ENCODE assay signal across 1 cellular context in the genomic region with DNA sequence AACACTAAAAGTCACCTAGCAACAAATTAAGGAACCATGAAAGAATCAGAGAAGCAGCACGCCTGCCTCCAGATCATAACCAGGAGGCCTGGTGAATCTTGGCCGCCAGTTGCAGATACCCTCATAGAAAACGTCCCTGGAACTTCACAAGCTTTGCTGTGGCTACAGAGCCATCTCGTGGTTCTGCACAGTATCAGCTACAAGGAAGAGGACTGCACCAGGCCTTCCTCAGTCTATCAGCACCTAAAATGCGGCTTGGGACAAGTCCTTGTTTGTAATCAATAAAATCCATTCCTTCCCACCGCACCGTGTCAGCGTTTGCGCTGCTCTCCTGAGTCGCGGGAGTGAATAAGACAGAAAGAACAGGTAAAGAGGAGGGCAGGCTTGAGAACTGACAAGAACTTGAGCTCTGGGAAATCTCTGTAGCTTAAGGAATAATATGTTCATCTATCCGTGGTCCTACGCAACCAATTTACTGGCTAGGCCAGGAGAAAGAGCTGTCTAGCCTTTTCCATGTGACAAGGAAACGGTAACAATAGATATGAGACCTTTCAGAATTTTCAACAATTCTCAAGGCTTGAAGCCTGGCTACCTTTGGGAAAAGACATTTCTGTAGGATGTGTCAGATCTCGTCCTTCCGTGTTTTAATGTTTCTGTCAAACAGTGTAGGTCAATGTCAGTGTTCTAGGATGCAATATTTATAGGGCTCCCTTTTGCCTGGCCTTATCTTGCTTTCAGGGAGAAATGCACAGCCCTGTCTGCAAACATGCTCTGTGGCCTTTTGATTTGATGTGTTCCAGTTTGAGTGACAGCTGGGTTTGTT.
TF ChIP-seq lines count a peak whose summit lies in the region.

No MANE protein-coding gene starts in this region.

TF ChIP-seq in Ishikawa, 13 proteins besides CTCF, POLR2A, EP300 and RAD21 (continued from another document):
- TF ChIP-seq ZBTB7A (IDR thresholded peaks at IDR 0.05; ENCODE audit: low read depth), result no peak
- TF ChIP-seq EGR1 (IDR thresholded peaks at IDR 0.05), result no peak
- TF ChIP-seq YY1 (IDR thresholded peaks at IDR 0.05; ENCODE audit: low read depth), result no peak
- TF ChIP-seq, protein P1, sequence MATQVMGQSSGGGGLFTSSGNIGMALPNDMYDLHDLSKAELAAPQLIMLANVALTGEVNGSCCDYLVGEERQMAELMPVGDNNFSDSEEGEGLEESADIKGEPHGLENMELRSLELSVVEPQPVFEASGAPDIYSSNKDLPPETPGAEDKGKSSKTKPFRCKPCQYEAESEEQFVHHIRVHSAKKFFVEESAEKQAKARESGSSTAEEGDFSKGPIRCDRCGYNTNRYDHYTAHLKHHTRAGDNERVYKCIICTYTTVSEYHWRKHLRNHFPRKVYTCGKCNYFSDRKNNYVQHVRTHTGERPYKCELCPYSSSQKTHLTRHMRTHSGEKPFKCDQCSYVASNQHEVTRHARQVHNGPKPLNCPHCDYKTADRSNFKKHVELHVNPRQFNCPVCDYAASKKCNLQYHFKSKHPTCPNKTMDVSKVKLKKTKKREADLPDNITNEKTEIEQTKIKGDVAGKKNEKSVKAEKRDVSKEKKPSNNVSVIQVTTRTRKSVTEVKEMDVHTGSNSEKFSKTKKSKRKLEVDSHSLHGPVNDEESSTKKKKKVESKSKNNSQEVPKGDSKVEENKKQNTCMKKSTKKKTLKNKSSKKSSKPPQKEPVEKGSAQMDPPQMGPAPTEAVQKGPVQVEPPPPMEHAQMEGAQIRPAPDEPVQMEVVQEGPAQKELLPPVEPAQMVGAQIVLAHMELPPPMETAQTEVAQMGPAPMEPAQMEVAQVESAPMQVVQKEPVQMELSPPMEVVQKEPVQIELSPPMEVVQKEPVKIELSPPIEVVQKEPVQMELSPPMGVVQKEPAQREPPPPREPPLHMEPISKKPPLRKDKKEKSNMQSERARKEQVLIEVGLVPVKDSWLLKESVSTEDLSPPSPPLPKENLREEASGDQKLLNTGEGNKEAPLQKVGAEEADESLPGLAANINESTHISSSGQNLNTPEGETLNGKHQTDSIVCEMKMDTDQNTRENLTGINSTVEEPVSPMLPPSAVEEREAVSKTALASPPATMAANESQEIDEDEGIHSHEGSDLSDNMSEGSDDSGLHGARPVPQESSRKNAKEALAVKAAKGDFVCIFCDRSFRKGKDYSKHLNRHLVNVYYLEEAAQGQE (IDR thresholded peaks at IDR 0.05; ENCODE audit: low read depth), result no peak
